14 cellular contexts compared by ENCODE assay signal in genomic region chr14:78291958-78292357, GRCh38.
DNase-seq lines count a peak whose midpoint lies in the region; ATAC-seq, FAIRE-seq and TF ChIP-seq lines count a peak whose summit lies in the region.
"Had no signal": no experiment of that assay in that cellular context is flagged by ENCODE, and none has a peak within 500 bp of the region (broad histone marks: within the 10 kb centered on the region; RNA-seq: fewer than 3 reads in every experiment).

No MANE protein-coding gene starts in this region.

- no peak for DNase-seq in kidney
- DNase-seq in activated T-helper 1 cell treated with anti-CD3 and anti-CD28 coated beads, Interleukin-12 subunit alpha, Interleukin-12 subunit beta, Interleukin-2, Interleukin-4 antibody, amounts not matched to agents 30 ng/mL and 10 ng/mL and 1 ng/mL, durations not matched to agents 14 hours and 24 hours and 36 hours (ENCODE audit: low spot score) = no peak
- no peak for DNase-seq in activated CD8-positive, alpha-beta T cell treated with anti-CD3 and anti-CD28 coated beads for 36 hours
- no peak for DNase-seq in activated naive CD4-positive, alpha-beta T cell treated with anti-CD3 and anti-CD28 coated beads, Interleukin-2, amount 10 ng/mL, durations not matched to agents 7 days and 5 days
- DNase-seq: activated naive CD8-positive, alpha-beta T cell treated with anti-CD3 and anti-CD28 coated beads, Interleukin-2, amount 10 ng/mL, durations not matched to agents 7 days and 5 days; COR-L47; NCI-H2081; upper lobe of right lung had no signal

- ATAC-seq in GM18498 (IDR thresholded peaks at IDR 0.05; ENCODE audit: unreplicated experiment) (peak; percentile 78), GM19452 (IDR thresholded peaks at IDR 0.05; ENCODE audit: unreplicated experiment) (peak; percentile 94), HG02870 (IDR thresholded peaks at IDR 0.05; ENCODE audit: unreplicated experiment) (peak; percentile 93), HG03565 (IDR thresholded peaks at IDR 0.05; ENCODE audit: unreplicated experiment) (peak; percentile 98)
- ATAC-seq in activated CD8-positive, alpha-beta T cell treated with anti-CD3 and anti-CD28 coated beads for 36 hours = no peak
- ATAC-seq: upper lobe of right lung had no signal

- no peak overlapping the region for H3K4me3 Mint-ChIP-seq in activated T-helper 1 cell treated with anti-CD3 and anti-CD28 coated beads, Interleukin-12 subunit alpha, Interleukin-12 subunit beta, Interleukin-2, Interleukin-4 antibody, amounts not matched to agents 30 ng/mL and 10 ng/mL and 1 ng/mL, durations not matched to agents 14 hours and 24 hours and 36 hours
- no peak overlapping the region for H3K4me3 Mint-ChIP-seq in activated CD8-positive, alpha-beta T cell treated with anti-CD3 and anti-CD28 coated beads for 36 hours
- no peak overlapping the region for H3K4me3 Mint-ChIP-seq in activated naive CD4-positive, alpha-beta T cell treated with anti-CD3 and anti-CD28 coated beads, Interleukin-2, amount 10 ng/mL, durations not matched to agents 7 days and 5 days
- H3K4me3 Mint-ChIP-seq: activated naive CD8-positive, alpha-beta T cell treated with anti-CD3 and anti-CD28 coated beads, Interleukin-2, amount 10 ng/mL, durations not matched to agents 7 days and 5 days; central memory CD8-positive, alpha-beta T cell had no signal

- no peak overlapping the region for H3K27ac ChIP-seq in kidney (ENCODE audit: low read depth in 2 of 2, low read length in 2 of 2)
- H3K27ac ChIP-seq: HL-60, upper lobe of right lung had no signal

- H3K4me1 Mint-ChIP-seq in activated T-helper 1 cell treated with anti-CD3 and anti-CD28 coated beads, Interleukin-12 subunit alpha, Interleukin-12 subunit beta, Interleukin-2, Interleukin-4 antibody, amounts not matched to agents 30 ng/mL and 10 ng/mL and 1 ng/mL, durations not matched to agents 14 hours and 24 hours and 36 hours (ENCODE audit: low read depth) = no peaks in the 10 kb centered on the region
- no peaks in the 10 kb centered on the region for H3K4me1 Mint-ChIP-seq in activated CD8-positive, alpha-beta T cell treated with anti-CD3 and anti-CD28 coated beads for 36 hours (ENCODE audit: low read depth)
- H3K4me1 Mint-ChIP-seq in activated naive CD4-positive, alpha-beta T cell treated with anti-CD3 and anti-CD28 coated beads, Interleukin-2, amount 10 ng/mL, durations not matched to agents 7 days and 5 days = no peaks in the 10 kb centered on the region
- H3K4me1 Mint-ChIP-seq: activated naive CD8-positive, alpha-beta T cell treated with anti-CD3 and anti-CD28 coated beads, Interleukin-2, amount 10 ng/mL, durations not matched to agents 7 days and 5 days; central memory CD8-positive, alpha-beta T cell had no signal

- no peak for FAIRE-seq in kidney (lab: Jason Lieb, UNC)

- no peaks in the 10 kb centered on the region for H3K4me1 ChIP-seq in kidney (ENCODE audit: control insufficient read depth in 1 of 2, insufficient read depth in 1 of 2, low read depth in 1 of 2, low read length in 2 of 2)
- H3K4me1 ChIP-seq: upper lobe of right lung had no signal

- H3K27me3 Mint-ChIP-seq in activated T-helper 1 cell treated with anti-CD3 and anti-CD28 coated beads, Interleukin-12 subunit alpha, Interleukin-12 subunit beta, Interleukin-2, Interleukin-4 antibody, amounts not matched to agents 30 ng/mL and 10 ng/mL and 1 ng/mL, durations not matched to agents 14 hours and 24 hours and 36 hours (ENCODE audit: insufficient read depth) = peaks cover 4% of the 10 kb centered on the region
- H3K27me3 Mint-ChIP-seq in activated CD8-positive, alpha-beta T cell treated with anti-CD3 and anti-CD28 coated beads for 36 hours = peaks cover 6% of the 10 kb centered on the region
- no peaks in the 10 kb centered on the region for H3K27me3 Mint-ChIP-seq in activated naive CD4-positive, alpha-beta T cell treated with anti-CD3 and anti-CD28 coated beads, Interleukin-2, amount 10 ng/mL, durations not matched to agents 7 days and 5 days
- H3K27me3 Mint-ChIP-seq: central memory CD8-positive, alpha-beta T cell had no signal

- intact Hi-C loops in kidney (cut with DNase I) = no loop called here
- intact Hi-C loops in activated T-helper 1 cell treated with anti-CD3 and anti-CD28 coated beads, Interleukin-12 subunit alpha, Interleukin-12 subunit beta, Interleukin-2, Interleukin-4 antibody, amounts not matched to agents 30 ng/mL and 10 ng/mL and 1 ng/mL, durations not matched to agents 14 hours and 24 hours and 36 hours (cut with micrococcal nuclease) = no loop called here
- intact Hi-C loops in activated CD8-positive, alpha-beta T cell treated with anti-CD3 and anti-CD28 coated beads for 36 hours (cut with micrococcal nuclease) = no loop called here

- CTCF ChIA-PET in activated CD8-positive, alpha-beta T cell treated with anti-CD3 and anti-CD28 coated beads for 36 hours (lab: Charles Lee) = no interaction called here
- CTCF ChIA-PET in activated naive CD4-positive, alpha-beta T cell treated with anti-CD3 and anti-CD28 coated beads, Interleukin-2, amount 10 ng/mL, durations not matched to agents 7 days and 5 days (lab: Charles Lee) = no interaction called here

- no peaks in the 10 kb centered on the region for H3K9me3 ChIP-seq in kidney (ENCODE audit: control insufficient read depth in 1 of 2, low read length in 2 of 2)
- H3K9me3 ChIP-seq: upper lobe of right lung had no signal

- TF ChIP-seq CTCF in kidney (IDR thresholded peaks at IDR 0.05; ENCODE audit: borderline replicate concordance, extremely low read depth, insufficient read depth) = no peak
- TF ChIP-seq CTCF in activated CD8-positive, alpha-beta T cell treated with anti-CD3 and anti-CD28 coated beads for 36 hours (IDR thresholded peaks at IDR 0.05) = no peak

- no peak overlapping the region for H3K9ac ChIP-seq in kidney (ENCODE audit: low read length in 2 of 2)

- no peaks in the 10 kb centered on the region for H3K9me3 Mint-ChIP-seq in activated T-helper 1 cell treated with anti-CD3 and anti-CD28 coated beads, Interleukin-12 subunit alpha, Interleukin-12 subunit beta, Interleukin-2, Interleukin-4 antibody, amounts not matched to agents 30 ng/mL and 10 ng/mL and 1 ng/mL, durations not matched to agents 14 hours and 24 hours and 36 hours
- no peaks in the 10 kb centered on the region for H3K9me3 Mint-ChIP-seq in activated CD8-positive, alpha-beta T cell treated with anti-CD3 and anti-CD28 coated beads for 36 hours
- H3K9me3 Mint-ChIP-seq in activated naive CD4-positive, alpha-beta T cell treated with anti-CD3 and anti-CD28 coated beads, Interleukin-2, amount 10 ng/mL, durations not matched to agents 7 days and 5 days = no peaks in the 10 kb centered on the region
- H3K9me3 Mint-ChIP-seq: activated naive CD8-positive, alpha-beta T cell treated with anti-CD3 and anti-CD28 coated beads, Interleukin-2, amount 10 ng/mL, durations not matched to agents 7 days and 5 days; central memory CD8-positive, alpha-beta T cell had no signal

- no peak overlapping the region for H3K27ac Mint-ChIP-seq in activated T-helper 1 cell treated with anti-CD3 and anti-CD28 coated beads, Interleukin-12 subunit alpha, Interleukin-12 subunit beta, Interleukin-2, Interleukin-4 antibody, amounts not matched to agents 30 ng/mL and 10 ng/mL and 1 ng/mL, durations not matched to agents 14 hours and 24 hours and 36 hours
- H3K27ac Mint-ChIP-seq in activated CD8-positive, alpha-beta T cell treated with anti-CD3 and anti-CD28 coated beads for 36 hours = no peak overlapping the region
- H3K27ac Mint-ChIP-seq in activated naive CD4-positive, alpha-beta T cell treated with anti-CD3 and anti-CD28 coated beads, Interleukin-2, amount 10 ng/mL, durations not matched to agents 7 days and 5 days = no peak overlapping the region
- H3K27ac Mint-ChIP-seq: activated naive CD8-positive, alpha-beta T cell treated with anti-CD3 and anti-CD28 coated beads, Interleukin-2, amount 10 ng/mL, durations not matched to agents 7 days and 5 days had no signal

- POLR2A ChIA-PET in activated CD8-positive, alpha-beta T cell treated with anti-CD3 and anti-CD28 coated beads for 36 hours (lab: Charles Lee) = no interaction called here

- H3K36me3 ChIP-seq in kidney (ENCODE audit: control insufficient read depth in 1 of 2, insufficient read depth in 2 of 2, low read length in 2 of 2) = no peaks in the 10 kb centered on the region
- H3K36me3 ChIP-seq: upper lobe of right lung had no signal

- no peak overlapping the region for H3K4me3 ChIP-seq in kidney (ENCODE audit: low read length in 2 of 2)
- H3K4me3 ChIP-seq: upper lobe of right lung had no signal

- no peaks in the 10 kb centered on the region for H3K36me3 Mint-ChIP-seq in activated T-helper 1 cell treated with anti-CD3 and anti-CD28 coated beads, Interleukin-12 subunit alpha, Interleukin-12 subunit beta, Interleukin-2, Interleukin-4 antibody, amounts not matched to agents 30 ng/mL and 10 ng/mL and 1 ng/mL, durations not matched to agents 14 hours and 24 hours and 36 hours (ENCODE audit: low read depth)
- H3K36me3 Mint-ChIP-seq in activated CD8-positive, alpha-beta T cell treated with anti-CD3 and anti-CD28 coated beads for 36 hours (ENCODE audit: low read depth) = no peaks in the 10 kb centered on the region
- no peaks in the 10 kb centered on the region for H3K36me3 Mint-ChIP-seq in activated naive CD4-positive, alpha-beta T cell treated with anti-CD3 and anti-CD28 coated beads, Interleukin-2, amount 10 ng/mL, durations not matched to agents 7 days and 5 days
- H3K36me3 Mint-ChIP-seq: activated naive CD8-positive, alpha-beta T cell treated with anti-CD3 and anti-CD28 coated beads, Interleukin-2, amount 10 ng/mL, durations not matched to agents 7 days and 5 days had no signal
